ENCODE assay signal across 18 cellular contexts in genomic region chr5:24161559-24161958, GRCh38.
"Had no signal": no experiment of that assay in that cellular context is flagged by ENCODE, and none has a peak within 500 bp of the region (broad histone marks: within the 10 kb centered on the region; RNA-seq: fewer than 3 reads in every experiment).

No MANE protein-coding gene starts in this region.

- H3K36me3 ChIP-seq: neutrophil had no signal

- FAIRE-seq: kidney had no signal

- H3K27me3 ChIP-seq: neutrophil had no signal

- H3K9me3 ChIP-seq: neutrophil had no signal

- H3K4me1 ChIP-seq: parathyroid adenoma had no signal

- H3K27ac ChIP-seq: neutrophil, parathyroid adenoma had no signal

- DNase-seq: activated CD4-positive, alpha-beta T cell treated with anti-CD3 and anti-CD28 coated beads, Interleukin-2, amount 50 U/mL, for 1 hour; activated CD8-positive, alpha-beta memory T cell treated with anti-CD3 and anti-CD28 coated beads for 24 hours; activated naive CD4-positive, alpha-beta T cell treated with Interleukin-2 at 50 U/mL for 16 hours; anterior cingulate cortex; endodermal cell; glutamatergic neuron; hypothalamus; kidney; left ventricle myocardium superior; mesenchymal stem cell; naive thymus-derived CD8-positive, alpha-beta T cell; stimulated activated CD4-positive, alpha-beta T cell treated with anti-CD3 and anti-CD28 coated beads, Interleukin-2, amount 100 ng/mL, for 48 hours; T-helper 9 cell had no signal

- ATAC-seq: activated CD4-positive, CD25-positive, alpha-beta regulatory T cell treated with anti-CD3 and anti-CD28 coated beads, Interleukin-2, amount 50 U/mL, for 24 hours; esophagus mucosa; left ventricle myocardium superior; naive thymus-derived CD8-positive, alpha-beta T cell; stimulated activated memory B cell treated with anti-CD40 and anti-IgM and Interleukin-4, amounts not matched to agents 10 μg/mL and 1 μg/mL and 100 μg/mL, for 72 hours had no signal
